ENCODE assay signal across 8 cellular contexts in genomic region chr12:14256555-14257169, GRCh38.
DNase-seq lines count a peak whose midpoint lies in the region; ATAC-seq, FAIRE-seq and TF ChIP-seq lines count a peak whose summit lies in the region.

No MANE protein-coding gene starts in this region.

- no peak overlapping the region for H3K9ac ChIP-seq in MM.1S (ENCODE audit: low read length)

- H3F3A ChIP-seq in MM.1S (ENCODE audit: insufficient read depth, low read length): 0 out of 2 replicates have a peak, but pooled peaks cover 7% of the 10 kb centered on the region

- H3K4me2 ChIP-seq in A549 (peak overlapping the region; percentile 51), MM.1S (ENCODE audit: low read depth, low read length) (peak overlapping the region; percentile 31; the same call in 1 of the 2 replicates)

- H3K27me3 ChIP-seq in MM.1S (replicated peaks; ENCODE audit: insufficient read depth, low read length): no peaks in the 10 kb centered on the region

- H3K27ac ChIP-seq in A549 (peak overlapping the region; percentile 55 to 79), MM.1S (ENCODE audit: low read length) (peak overlapping the region; percentile 75; the same call in 1 of the 2 replicates)

- TF ChIP-seq POLR2A in A549 (IDR thresholded peaks at IDR 0.05; ENCODE audit: low read length) (no peak), H54 (IDR thresholded peaks at IDR 0.05; ENCODE audit: low read depth, low read length) (no peak)

- H3K9me2 ChIP-seq in MM.1S (replicated peaks; ENCODE audit: insufficient read depth, low read length): no peaks in the 10 kb centered on the region

- CTCF ChIA-PET in A549 (lab: Yijun Ruan, JAX): interaction anchor here (0.8 to 1.4 kb wide), 4 partner anchors 10 to 160 kb away, joined by 3 read pairs; partner anchors contain the start of gene ATF7IP

- no peaks in the 10 kb centered on the region for H3K36me3 ChIP-seq in MM.1S (replicated peaks; ENCODE audit: insufficient read depth, low read length)

- no peak for FAIRE-seq in A549 (lab: Jason Lieb, UNC)
- FAIRE-seq in H54 (lab: Jason Lieb, UNC): no peak

- no peaks in the 10 kb centered on the region for H4K20me1 ChIP-seq in MM.1S (ENCODE audit: insufficient read depth, low read length)

- H3K4me3 ChIP-seq in A549 (no peak overlapping the region), MM.1S (ENCODE audit: low read length) (no peak overlapping the region), astrocyte of the cerebellum (ENCODE audit: low read depth, low read length) (no peak overlapping the region), skeletal muscle cell (ENCODE audit: low read depth, low read length) (no peak overlapping the region)

- no peak for TF ChIP-seq EP300 in A549 (IDR thresholded peaks at IDR 0.05)

- TF ChIP-seq RAD21 in A549 (conservative IDR thresholded peaks at IDR 0.05 in 1 of 2, IDR thresholded peaks at IDR 0.05 in 1 of 2): peak; percentile 48 to 70; a peak in 4 of 5 replicates

- in situ Hi-C loops in astrocyte of the cerebellum (cut with HindIII; ENCODE audit: low sequenced_read_pairs): loop anchor here (5.0 kb wide), 1 partner anchor 161 kb away; no protein-coding TSS in a partner anchor

- TF ChIP-seq CTCF in A549 (IDR thresholded peaks at IDR 0.05) (peak; percentile 56), MM.1S (IDR thresholded peaks at IDR 0.05; ENCODE audit: low read length) (peak; percentile 51), astrocyte of the cerebellum (IDR thresholded peaks at IDR 0.05; ENCODE audit: low read depth, low read length, missing control alignments) (peak; percentile 67)

- ATAC-seq in A549 (peak in 1 of 2 experiments; percentile 75; a peak in 3 of 6 replicates), GM19035 (IDR thresholded peaks at IDR 0.05; ENCODE audit: unreplicated experiment) (peak; percentile 51)

- H3K79me2 ChIP-seq in MM.1S (ENCODE audit: low read length): no peaks in the 10 kb centered on the region

- 0 out of 2 replicates have a peak overlapping the region, but pooled peaks have one; percentile 26 for H2AFZ ChIP-seq in MM.1S (ENCODE audit: low read length)

- peak; percentile 53 to 87 for DNase-seq in A549 (ENCODE audit: low read depth in 1 of 2, low spot score in 1 of 2)
- DNase-seq in MM.1S: peak; percentile 52
- DNase-seq in T1000 (lab: John Stamatoyannopoulos, UW): peak; percentile 24
- peak; percentile 60 for DNase-seq in astrocyte of the cerebellum (ENCODE audit: low read depth)
- DNase-seq in hippocampal formation (lab: John Stamatoyannopoulos, UW): peak; percentile 41 to 63
- DNase-seq in skeletal muscle cell (ENCODE audit: low read depth): peak; percentile 59
- DNase-seq in H54 (ENCODE audit: insufficient read length, low spot score): no peak

- H3K9me3 ChIP-seq in A549: 0 out of 3 replicates have a peak, but pooled peaks cover 4% of the 10 kb centered on the region
- no peaks in the 10 kb centered on the region for H3K9me3 ChIP-seq in MM.1S (replicated peaks; ENCODE audit: insufficient read depth, low read length)

- peaks cover 23% of the 10 kb centered on the region for H3K4me1 ChIP-seq in A549
- H3K4me1 ChIP-seq in MM.1S (ENCODE audit: low read length): peaks cover 14% of the 10 kb centered on the region

- POLR2A ChIA-PET in A549 (lab: Yijun Ruan, JAX): no interaction called here

- WGBS in A549 (ENCODE audit: missing lambda C conversion rate): 50% methylated on average over 15 of the region's 15 CpGs

TF ChIP-seq in A549, 52 proteins besides CTCF, POLR2A, EP300 and RAD21:
- TF ChIP-seq MAX (IDR thresholded peaks at IDR 0.05) (0 out of 2 replicates have a peak, but pooled peaks have one; percentile 23), SMC3 (IDR thresholded peaks at IDR 0.05) (peak; percentile 62)
- TF ChIP-seq, protein P1, sequence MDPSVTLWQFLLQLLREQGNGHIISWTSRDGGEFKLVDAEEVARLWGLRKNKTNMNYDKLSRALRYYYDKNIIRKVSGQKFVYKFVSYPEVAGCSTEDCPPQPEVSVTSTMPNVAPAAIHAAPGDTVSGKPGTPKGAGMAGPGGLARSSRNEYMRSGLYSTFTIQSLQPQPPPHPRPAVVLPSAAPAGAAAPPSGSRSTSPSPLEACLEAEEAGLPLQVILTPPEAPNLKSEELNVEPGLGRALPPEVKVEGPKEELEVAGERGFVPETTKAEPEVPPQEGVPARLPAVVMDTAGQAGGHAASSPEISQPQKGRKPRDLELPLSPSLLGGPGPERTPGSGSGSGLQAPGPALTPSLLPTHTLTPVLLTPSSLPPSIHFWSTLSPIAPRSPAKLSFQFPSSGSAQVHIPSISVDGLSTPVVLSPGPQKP (IDR thresholded peaks at IDR 0.05; ENCODE audit: low read depth, low read length): no peak
